ENCODE assay signal across 8 cellular contexts in genomic region chr1:22275626-22276395, GRCh38.
DNase-seq lines count a peak whose midpoint lies in the region; ATAC-seq, FAIRE-seq and TF ChIP-seq lines count a peak whose summit lies in the region.

No MANE protein-coding gene starts in this region.

- H4K8ac ChIP-seq in neuronal stem cell (ENCODE audit: low read depth, low read length), result no peak overlapping the region

- no peak overlapping the region for H3K14ac ChIP-seq in neuronal stem cell (ENCODE audit: low read length)

- peaks cover 0 to 43% (median 30%) of the 10 kb centered on the region in 3 experiments for H3K27me3 ChIP-seq in neuronal stem cell (ENCODE audit: control insufficient read depth in 3 of 3, insufficient read depth in 3 of 3, low read depth in 1 of 3, low read length in 3 of 3)

- H2BK5ac ChIP-seq in neuronal stem cell (ENCODE audit: low read length), result no peak overlapping the region

- no peak overlapping the region for H2AFZ ChIP-seq in neuronal stem cell (ENCODE audit: low read length)

- H2BK12ac ChIP-seq in neuronal stem cell (ENCODE audit: low read length), result no peak overlapping the region

- H3K79me1 ChIP-seq in neuronal stem cell (ENCODE audit: low read depth, low read length), result no peaks in the 10 kb centered on the region

- no peak overlapping the region for H3K27ac ChIP-seq in neuronal stem cell (replicated peaks; ENCODE audit: low read length)

- no peak for ATAC-seq in HG02798 (IDR thresholded peaks at IDR 0.05; ENCODE audit: poor library complexity, unreplicated experiment)
- no peak for ATAC-seq in HG03354 (IDR thresholded peaks at IDR 0.05; ENCODE audit: poor library complexity, severe bottlenecking, unreplicated experiment)

- no peaks in the 10 kb centered on the region for H3K4me1 ChIP-seq in neuronal stem cell (ENCODE audit: control insufficient read depth in 2 of 2, insufficient read depth in 1 of 2, low read depth in 1 of 2, low read length in 2 of 2)

- WGBS in neuronal stem cell (ENCODE audit: extremely low coverage in 2 of 2, insufficient read length in 2 of 2, insufficient replicate concordance in 1 of 2), 2 donors, result no CpG with 5 or more reads among the region's 16 CpGs

- FAIRE-seq in GM18507 (lab: Jason Lieb, UNC), result peak; percentile 78

- CTCF ChIA-PET in AG04449 (lab: Yijun Ruan, JAX), result interaction anchor here (0.6 to 5.8 kb wide), 16 partner anchors 8 to 215 kb away, joined by 3 to 35 read pairs (median 5); no protein-coding TSS in a partner anchor

- H3K18ac ChIP-seq in neuronal stem cell (ENCODE audit: low read length), result no peak overlapping the region

- TF ChIP-seq CTCF in AG04449 (IDR thresholded peaks at IDR 0.05; ENCODE audit: insufficient read depth, low read length, missing control alignments) (peak; percentile 91), fibroblast of the aortic adventitia (IDR thresholded peaks at IDR 0.05; ENCODE audit: insufficient read depth, low read length) (peak; percentile 92)

- no peak overlapping the region for H3K4ac ChIP-seq in neuronal stem cell (ENCODE audit: low read length)

- H4K91ac ChIP-seq in neuronal stem cell (ENCODE audit: low read depth, low read length, poor library complexity), result no peak overlapping the region

- no peaks in the 10 kb centered on the region for H3K36me3 ChIP-seq in neuronal stem cell (replicated peaks in 1 of 2; ENCODE audit: control insufficient read depth in 2 of 2, insufficient read depth in 2 of 2, low read length in 2 of 2)

- no peak overlapping the region for H3K23ac ChIP-seq in neuronal stem cell (ENCODE audit: low read depth, low read length, poor library complexity)

- POLR2A ChIA-PET in AG04449 (lab: Yijun Ruan, JAX), result no interaction called here

- no peak overlapping the region for H2AK5ac ChIP-seq in neuronal stem cell (ENCODE audit: low read depth, low read length)

- no peak overlapping the region for H2BK15ac ChIP-seq in neuronal stem cell (ENCODE audit: low read length)

- no peak overlapping the region for H2BK120ac ChIP-seq in neuronal stem cell (ENCODE audit: low read depth, low read length)

- H3K9me3 ChIP-seq in neuronal stem cell (replicated peaks in 1 of 2; ENCODE audit: control insufficient read depth in 2 of 2, insufficient read depth in 1 of 2, low read depth in 1 of 2, low read length in 2 of 2), result no peaks in the 10 kb centered on the region

- no peak overlapping the region for H3K4me3 ChIP-seq in AG04449 (ENCODE audit: low read depth, low read length)
- H3K4me3 ChIP-seq in fibroblast of the aortic adventitia (ENCODE audit: low read depth, low read length), result no peak overlapping the region
- H3K4me3 ChIP-seq in neuronal stem cell (ENCODE audit: low read length in 2 of 2), result no peak overlapping the region

- DNase-seq in AG04449 (ENCODE audit: low read depth, low spot score) (no peak), GM18507 (ENCODE audit: extremely low spot score, insufficient read length, low read depth) (peak; percentile 38), NCI-H748 treated with DMSO at 0.1 percent for 48 hours (lab: John Stamatoyannopoulos, UW) (peak; percentile 10), activated T-cell treated with anti-CD3 and anti-CD28 coated beads for 1 hour (ENCODE audit: low read depth) (peak; percentile 9), fibroblast of the aortic adventitia (ENCODE audit: low read depth) (peak; percentile 55), neuronal stem cell (ENCODE audit: low spot score) (peak; percentile 39)

- H3K9ac ChIP-seq in neuronal stem cell (ENCODE audit: low read depth, low read length, poor library complexity), result peak overlapping the region; percentile 32

- H3K4me2 ChIP-seq in neuronal stem cell (ENCODE audit: insufficient read depth, low read length, poor library complexity, severe bottlenecking), result no peak overlapping the region
